In genomic region chr17:39357488-39357887, GRCh38 we compare ENCODE assay signal across 1 cellular context.
TF ChIP-seq lines count a peak whose summit lies in the region.

No MANE protein-coding gene starts in this region.

TF ChIP-seq in K562, 482 proteins besides CTCF, POLR2A, EP300 and RAD21:
- TF ChIP-seq RUNX1 (IDR thresholded peaks at IDR 0.05; ENCODE audit: low read depth): no peak
- 0 out of 2 replicates have a peak, but pooled peaks have one; percentile 8 for TF ChIP-seq ATF3 (IDR thresholded peaks at IDR 0.05)
- no peak for TF ChIP-seq ATF3 (CRISPR knock-in tag; conservative IDR thresholded peaks at IDR 0.05)
TF ChIP-seq in K562: peak in this region for 1.
